Comparison of ENCODE assay signal across 13 cellular contexts in genomic region chr7:6260291-6261183, GRCh38. TPM values are rescaled to one million over a fixed set of nuclear protein-coding genes. Genes with fewer than 3 reads are reported as not detected.
DNase-seq lines count a peak whose midpoint lies in the region; ATAC-seq and TF ChIP-seq lines count a peak whose summit lies in the region.
"Had no signal": no experiment of that assay in that cellular context is flagged by ENCODE, and none has a peak within 500 bp of the region (broad histone marks: within the 10 kb centered on the region; RNA-seq: fewer than 3 reads in every experiment).

No MANE protein-coding gene starts in this region.

- no peak for ATAC-seq in GM18511 (IDR thresholded peaks at IDR 0.05; ENCODE audit: unreplicated experiment)
- ATAC-seq: activated CD8-positive, alpha-beta T cell treated with anti-CD3 and anti-CD28 coated beads for 36 hours had no signal

- CTCF ChIA-PET in MCF 10A (lab: Yijun Ruan, JAX): interaction anchor here (0.5 to 2.5 kb wide), 6 partner anchors 9 to 63 kb away, joined by 3 to 9 read pairs (median 4); no protein-coding TSS in a partner anchor

- TF ChIP-seq CTCF in breast epithelium (IDR thresholded peaks at IDR 0.05): no peak
- no peak for TF ChIP-seq CTCF in MCF 10A (IDR thresholded peaks at IDR 0.05; ENCODE audit: unreplicated experiment)
- TF ChIP-seq CTCF in foreskin fibroblast (IDR thresholded peaks at IDR 0.05; ENCODE audit: low read depth, low read length): no peak
- no peak for TF ChIP-seq CTCF in osteocyte (IDR thresholded peaks at IDR 0.05)
- TF ChIP-seq CTCF in testis (IDR thresholded peaks at IDR 0.05): no peak

- no peaks in the 10 kb centered on the region for H3K9me3 Mint-ChIP-seq in MCF 10A (ENCODE audit: unreplicated experiment)
- H3K9me3 Mint-ChIP-seq in osteocyte (ENCODE audit: unreplicated experiment): no peaks in the 10 kb centered on the region
- H3K9me3 Mint-ChIP-seq: activated CD8-positive, alpha-beta T cell treated with anti-CD3 and anti-CD28 coated beads for 36 hours; activated naive CD4-positive, alpha-beta T cell treated with anti-CD3 and anti-CD28 coated beads, Interleukin-2, amount 50 U/mL, for 24 hours had no signal

- no TSS peak for BruUV-seq in MCF 10A (replicated peaks; lab: Mats Ljungman, UMichigan)

- DNase-seq in breast epithelium (ENCODE audit: low spot score in 2 of 2) (no peak), MCF 10A (ENCODE audit: unreplicated experiment) (no peak), foreskin fibroblast (peak; percentile 48 to 84), osteocyte (ENCODE audit: extremely low spot score, unreplicated experiment) (no peak), testis (no peak), NCI-H1417 treated with DMSO at 0.1 percent for 48 hours (lab: John Stamatoyannopoulos, UW) (no peak)
- DNase-seq in effector memory CD4-positive, alpha-beta T cell: no peak
- DNase-seq: activated CD8-positive, alpha-beta T cell treated with anti-CD3 and anti-CD28 coated beads for 36 hours; NCI-H1105 treated with DMSO at 0.1 percent for 48 hours; NCI-H82 had no signal

- no peaks in the 10 kb centered on the region for H3K4me1 ChIP-seq in breast epithelium
- H3K4me1 ChIP-seq in testis: peaks cover 22% of the 10 kb centered on the region
- peaks cover 21% of the 10 kb centered on the region for H3K4me1 ChIP-seq in effector memory CD4-positive, alpha-beta T cell (ENCODE audit: control insufficient read depth, insufficient read depth, low read length, poor library complexity, severe bottlenecking)

- H3K4me3 ChIP-seq in breast epithelium (no peak overlapping the region), foreskin fibroblast (ENCODE audit: low read depth in 1 of 2, low read length in 2 of 2) (no peak overlapping the region), testis (no peak overlapping the region)
- H3K4me3 ChIP-seq in effector memory CD4-positive, alpha-beta T cell (ENCODE audit: insufficient read depth, low read depth, low read length, poor library complexity, severe bottlenecking): no peak overlapping the region

- intact Hi-C loops in breast epithelium (cut with DNase I; ENCODE audit: low total_unique reads): no loop called here
- intact Hi-C loops in MCF 10A (cut with micrococcal nuclease): no loop called here
- intact Hi-C loops in testis (cut with DNase I; ENCODE audit: low total_unique reads): no loop called here

- H3K27ac Mint-ChIP-seq in MCF 10A (ENCODE audit: low read depth, unreplicated experiment) (no peak overlapping the region), osteocyte (ENCODE audit: unreplicated experiment) (peak overlapping the region; percentile 93)
- H3K27ac Mint-ChIP-seq: activated CD8-positive, alpha-beta T cell treated with anti-CD3 and anti-CD28 coated beads for 36 hours; activated naive CD4-positive, alpha-beta T cell treated with anti-CD3 and anti-CD28 coated beads, Interleukin-2, amount 50 U/mL, for 24 hours had no signal

- H3K36me3 ChIP-seq in breast epithelium (no peaks in the 10 kb centered on the region), testis (ENCODE audit: low read depth, missing control alignments) (no peaks in the 10 kb centered on the region)
- H3K36me3 ChIP-seq in effector memory CD4-positive, alpha-beta T cell (ENCODE audit: control insufficient read depth, insufficient read depth, low read length): no peaks in the 10 kb centered on the region

- H3K9me3 ChIP-seq in breast epithelium (no peaks in the 10 kb centered on the region), testis (no peaks in the 10 kb centered on the region)
- H3K9me3 ChIP-seq in effector memory CD4-positive, alpha-beta T cell (ENCODE audit: control insufficient read depth, low read length): no peaks in the 10 kb centered on the region

- no peaks in the 10 kb centered on the region for H3K27me3 ChIP-seq in breast epithelium
- no peaks in the 10 kb centered on the region for H3K27me3 ChIP-seq in testis
- no peaks in the 10 kb centered on the region for H3K27me3 ChIP-seq in effector memory CD4-positive, alpha-beta T cell (replicated peaks; ENCODE audit: control insufficient read depth, insufficient read depth, low read length, poor library complexity, severe bottlenecking)

- TF ChIP-seq POLR2A in breast epithelium (IDR thresholded peaks at IDR 0.05): no peak
- no peak for TF ChIP-seq POLR2A in testis (IDR thresholded peaks at IDR 0.05)

- H3K27ac ChIP-seq in breast epithelium: peak overlapping the region; percentile 41 to 84
- peak overlapping the region in 1 of 2 donors; percentile 58 for H3K27ac ChIP-seq in testis
- H3K27ac ChIP-seq in effector memory CD4-positive, alpha-beta T cell (ENCODE audit: insufficient read depth, low read length, poor library complexity, severe bottlenecking): no peak overlapping the region
- H3K27ac ChIP-seq: 22Rv1 had no signal

- 65 to 67% methylated on average over 5 of the region's 5 CpGs for WGBS in testis, 2 donors

- H3K4me1 Mint-ChIP-seq in MCF 10A (ENCODE audit: insufficient read depth, unreplicated experiment): peaks cover 22% of the 10 kb centered on the region
- H3K4me1 Mint-ChIP-seq in osteocyte (ENCODE audit: unreplicated experiment): peaks cover 83% of the 10 kb centered on the region

- H3K36me3 Mint-ChIP-seq in MCF 10A (ENCODE audit: insufficient read depth, unreplicated experiment) (no peaks in the 10 kb centered on the region), osteocyte (ENCODE audit: unreplicated experiment) (no peaks in the 10 kb centered on the region)
- H3K36me3 Mint-ChIP-seq: activated naive CD4-positive, alpha-beta T cell treated with anti-CD3 and anti-CD28 coated beads, Interleukin-2, amount 50 U/mL, for 24 hours had no signal

- H3K4me3 Mint-ChIP-seq in MCF 10A (ENCODE audit: unreplicated experiment) (no peak overlapping the region), osteocyte (ENCODE audit: unreplicated experiment) (peak overlapping the region; percentile 55)
- H3K4me3 Mint-ChIP-seq: activated CD8-positive, alpha-beta T cell treated with anti-CD3 and anti-CD28 coated beads for 36 hours; activated naive CD4-positive, alpha-beta T cell treated with anti-CD3 and anti-CD28 coated beads, Interleukin-2, amount 50 U/mL, for 24 hours had no signal

- POLR2A ChIA-PET in MCF 10A (lab: Yijun Ruan, JAX): interaction anchor here (0.6 to 3.4 kb wide), 4 partner anchors 10 to 234 kb away, joined by 3 to 17 read pairs (median 6); no protein-coding TSS in a partner anchor

- H3K27me3 Mint-ChIP-seq in MCF 10A (ENCODE audit: insufficient read depth, unreplicated experiment) (no peaks in the 10 kb centered on the region), osteocyte (ENCODE audit: unreplicated experiment) (no peaks in the 10 kb centered on the region)
- H3K27me3 Mint-ChIP-seq: activated CD8-positive, alpha-beta T cell treated with anti-CD3 and anti-CD28 coated beads for 36 hours; activated naive CD4-positive, alpha-beta T cell treated with anti-CD3 and anti-CD28 coated beads, Interleukin-2, amount 50 U/mL, for 24 hours had no signal

RNA-seq across cellular contexts. Expression of gene CYTH3, which starts 11.9 kb away (rescaled TPM):
- 10 to 100 TPM; 23.6 to 46.4 (median 33.4) TPM for total RNA-seq in breast epithelium
- 19.3 and 23.5 TPM in 2 replicates for total RNA-seq in MCF 10A (2022)
- 63.9 and 66.6 TPM in 2 replicates for total RNA-seq in osteocyte
- 10 to 100 TPM; 65.5 to 82.2 TPM for total RNA-seq in testis
- polyA plus RNA-seq in testis (ENCODE audit: insufficient read depth, low read depth, low replicate concordance): 49.3 TPM

Comparison
In these comparisons a context has a peak if more than half of its experiments do, and no peak if none do; other contexts are left out.
1. DNase-seq: peak in foreskin fibroblast (2 of 2); none in breast epithelium (0 of 2), MCF 10A (single experiment), osteocyte (single experiment), testis (single experiment), effector memory CD4-positive, alpha-beta T cell (0 of 3) and NCI-H1417 treated with DMSO at 0.1 percent for 48 hours (single experiment).